Comparison of ENCODE assay signal across 1 cellular context in the genomic region with DNA sequence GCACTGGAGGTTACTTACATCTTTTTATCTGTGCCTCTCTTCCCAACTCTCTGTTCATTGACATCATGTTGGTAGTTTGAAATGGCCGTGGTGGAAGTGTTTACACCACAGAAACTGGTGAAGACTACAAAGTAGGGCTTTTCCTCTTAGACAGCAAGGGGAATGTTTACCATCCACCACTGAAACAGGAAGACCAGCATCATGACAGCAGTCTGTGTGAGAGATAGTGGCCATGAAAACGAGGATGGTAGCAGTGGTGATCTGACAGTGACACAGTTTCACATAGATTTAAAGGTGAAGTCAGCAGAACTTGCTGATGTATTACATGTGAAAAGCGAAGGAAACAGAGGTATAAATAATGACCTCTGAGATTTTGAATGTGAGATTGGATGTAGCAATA.
TF ChIP-seq lines count a peak whose summit lies in the region.

No MANE protein-coding gene starts in this region.

TF ChIP-seq in K562, 482 proteins besides CTCF, POLR2A, EP300 and RAD21 (continued from another document and continues in another):
- no peak for TF ChIP-seq ZBTB5 (IDR thresholded peaks at IDR 0.05)
- TF ChIP-seq PURB (CRISPR knock-in tag; IDR thresholded peaks at IDR 0.05; ENCODE audit: low read depth) = no peak
- TF ChIP-seq, protein P1, sequence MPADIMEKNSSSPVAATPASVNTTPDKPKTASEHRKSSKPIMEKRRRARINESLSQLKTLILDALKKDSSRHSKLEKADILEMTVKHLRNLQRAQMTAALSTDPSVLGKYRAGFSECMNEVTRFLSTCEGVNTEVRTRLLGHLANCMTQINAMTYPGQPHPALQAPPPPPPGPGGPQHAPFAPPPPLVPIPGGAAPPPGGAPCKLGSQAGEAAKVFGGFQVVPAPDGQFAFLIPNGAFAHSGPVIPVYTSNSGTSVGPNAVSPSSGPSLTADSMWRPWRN (IDR thresholded peaks at IDR 0.05; ENCODE audit: low read depth) = no peak
- TF ChIP-seq CREB5 (CRISPR knock-in tag; IDR thresholded peaks at IDR 0.05) = no peak
- TF ChIP-seq, protein P2, sequence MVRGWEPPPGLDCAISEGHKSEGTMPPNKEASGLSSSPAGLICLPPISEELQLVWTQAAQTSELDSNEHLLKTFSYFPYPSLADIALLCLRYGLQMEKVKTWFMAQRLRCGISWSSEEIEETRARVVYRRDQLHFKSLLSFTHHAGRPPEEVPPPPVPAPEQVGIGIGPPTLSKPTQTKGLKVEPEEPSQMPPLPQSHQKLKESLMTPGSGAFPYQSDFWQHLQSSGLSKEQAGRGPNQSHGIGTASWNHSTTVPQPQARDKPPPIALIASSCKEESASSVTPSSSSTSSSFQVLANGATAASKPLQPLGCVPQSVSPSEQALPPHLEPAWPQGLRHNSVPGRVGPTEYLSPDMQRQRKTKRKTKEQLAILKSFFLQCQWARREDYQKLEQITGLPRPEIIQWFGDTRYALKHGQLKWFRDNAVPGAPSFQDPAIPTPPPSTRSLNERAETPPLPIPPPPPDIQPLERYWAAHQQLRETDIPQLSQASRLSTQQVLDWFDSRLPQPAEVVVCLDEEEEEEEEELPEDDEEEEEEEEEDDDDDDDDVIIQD (CRISPR knock-in tag; IDR thresholded peaks at IDR 0.05) = no peak
- peak; percentile 12; the same call in 1 of the 2 replicates for TF ChIP-seq RFX1 (IDR thresholded peaks at IDR 0.05)
- TF ChIP-seq SRSF3 (IDR thresholded peaks at IDR 0.05; ENCODE audit: insufficient read depth, low read length) = no peak
- 0 out of 2 replicates have a peak, but pooled peaks have one; percentile 28 for TF ChIP-seq MTA3 (IDR thresholded peaks at IDR 0.05; ENCODE audit: borderline replicate concordance)
- TF ChIP-seq ESRRB (CRISPR knock-in tag; IDR thresholded peaks at IDR 0.05; ENCODE audit: borderline replicate concordance) = no peak
- TF ChIP-seq, protein P3, sequence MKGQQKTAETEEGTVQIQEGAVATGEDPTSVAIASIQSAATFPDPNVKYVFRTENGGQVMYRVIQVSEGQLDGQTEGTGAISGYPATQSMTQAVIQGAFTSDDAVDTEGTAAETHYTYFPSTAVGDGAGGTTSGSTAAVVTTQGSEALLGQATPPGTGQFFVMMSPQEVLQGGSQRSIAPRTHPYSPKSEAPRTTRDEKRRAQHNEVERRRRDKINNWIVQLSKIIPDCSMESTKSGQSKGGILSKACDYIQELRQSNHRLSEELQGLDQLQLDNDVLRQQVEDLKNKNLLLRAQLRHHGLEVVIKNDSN (CRISPR knock-in tag; IDR thresholded peaks at IDR 0.05) = no peak
- TF ChIP-seq, protein P4, sequence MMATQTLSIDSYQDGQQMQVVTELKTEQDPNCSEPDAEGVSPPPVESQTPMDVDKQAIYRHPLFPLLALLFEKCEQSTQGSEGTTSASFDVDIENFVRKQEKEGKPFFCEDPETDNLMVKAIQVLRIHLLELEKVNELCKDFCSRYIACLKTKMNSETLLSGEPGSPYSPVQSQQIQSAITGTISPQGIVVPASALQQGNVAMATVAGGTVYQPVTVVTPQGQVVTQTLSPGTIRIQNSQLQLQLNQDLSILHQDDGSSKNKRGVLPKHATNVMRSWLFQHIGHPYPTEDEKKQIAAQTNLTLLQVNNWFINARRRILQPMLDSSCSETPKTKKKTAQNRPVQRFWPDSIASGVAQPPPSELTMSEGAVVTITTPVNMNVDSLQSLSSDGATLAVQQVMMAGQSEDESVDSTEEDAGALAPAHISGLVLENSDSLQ (IDR thresholded peaks at IDR 0.05) = peak; percentile 23; the same call in 1 of the 2 replicates
- TF ChIP-seq ZNF830 (CRISPR knock-in tag; IDR thresholded peaks at IDR 0.05) = no peak
- TF ChIP-seq NCOA1 (IDR thresholded peaks at IDR 0.05; ENCODE audit: low read depth) = no peak
- no peak for TF ChIP-seq CEBPB (tag; IDR thresholded peaks at IDR 0.05)
- no peak for TF ChIP-seq ZNF232 (CRISPR knock-in tag; IDR thresholded peaks at IDR 0.05)
- no peak for TF ChIP-seq TCF3 (CRISPR knock-in tag; IDR thresholded peaks at IDR 0.05)
- no peak for TF ChIP-seq ZNF764 (CRISPR knock-in tag; IDR thresholded peaks at IDR 0.05; ENCODE audit: low read depth)
- no peak for TF ChIP-seq KHSRP (IDR thresholded peaks at IDR 0.05)
- TF ChIP-seq PHF20 (IDR thresholded peaks at IDR 0.05; ENCODE audit: partially characterized antibody) = no peak
- peak; percentile 26 for TF ChIP-seq MEIS2 (IDR thresholded peaks at IDR 0.05; ENCODE audit: partially characterized antibody)
- TF ChIP-seq ZNF24 (IDR thresholded peaks at IDR 0.05) = no peak
- no peak for TF ChIP-seq HMG20B (CRISPR knock-in tag; IDR thresholded peaks at IDR 0.05)
- TF ChIP-seq ZNF280A (IDR thresholded peaks at IDR 0.05; ENCODE audit: low read depth, partially characterized antibody) = no peak
- no peak for TF ChIP-seq CEBPZ (IDR thresholded peaks at IDR 0.05; ENCODE audit: borderline replicate concordance, low read depth, low read length)
- no peak for TF ChIP-seq DACH1 (IDR thresholded peaks at IDR 0.05; ENCODE audit: partially characterized antibody)
- TF ChIP-seq NCOR1 (IDR thresholded peaks at IDR 0.05) = peak; percentile 33; the same call in 1 of the 2 replicates
- no peak for TF ChIP-seq BMI1 (IDR thresholded peaks at IDR 0.05; ENCODE audit: low read length)
- TF ChIP-seq ZNF316 (IDR thresholded peaks at IDR 0.05) = peak; percentile 61; the same call in 1 of the 2 replicates
- TF ChIP-seq, protein P5, sequence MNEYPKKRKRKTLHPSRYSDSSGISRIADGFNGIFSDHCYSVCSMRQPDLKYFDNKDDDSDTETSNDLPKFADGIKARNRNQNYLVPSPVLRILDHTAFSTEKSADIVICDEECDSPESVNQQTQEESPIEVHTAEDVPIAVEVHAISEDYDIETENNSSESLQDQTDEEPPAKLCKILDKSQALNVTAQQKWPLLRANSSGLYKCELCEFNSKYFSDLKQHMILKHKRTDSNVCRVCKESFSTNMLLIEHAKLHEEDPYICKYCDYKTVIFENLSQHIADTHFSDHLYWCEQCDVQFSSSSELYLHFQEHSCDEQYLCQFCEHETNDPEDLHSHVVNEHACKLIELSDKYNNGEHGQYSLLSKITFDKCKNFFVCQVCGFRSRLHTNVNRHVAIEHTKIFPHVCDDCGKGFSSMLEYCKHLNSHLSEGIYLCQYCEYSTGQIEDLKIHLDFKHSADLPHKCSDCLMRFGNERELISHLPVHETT (CRISPR knock-in tag; conservative IDR thresholded peaks at IDR 0.05 in 1 of 2, IDR thresholded peaks at IDR 0.05 in 1 of 2) = no peak
- no peak for TF ChIP-seq ZNF146 (CRISPR knock-in tag; IDR thresholded peaks at IDR 0.05; ENCODE audit: unreplicated experiment)
- no peak for TF ChIP-seq CREB1 (IDR thresholded peaks at IDR 0.05)
- TF ChIP-seq CREB1 (CRISPR knock-in tag; IDR thresholded peaks at IDR 0.05) = no peak
- no peak for TF ChIP-seq NBN (IDR thresholded peaks at IDR 0.05; ENCODE audit: low read depth)
- TF ChIP-seq CTBP1 (IDR thresholded peaks at IDR 0.05; ENCODE audit: borderline replicate concordance) = 0 out of 2 replicates have a peak, but pooled peaks have one; percentile 53
- TF ChIP-seq, protein P6, sequence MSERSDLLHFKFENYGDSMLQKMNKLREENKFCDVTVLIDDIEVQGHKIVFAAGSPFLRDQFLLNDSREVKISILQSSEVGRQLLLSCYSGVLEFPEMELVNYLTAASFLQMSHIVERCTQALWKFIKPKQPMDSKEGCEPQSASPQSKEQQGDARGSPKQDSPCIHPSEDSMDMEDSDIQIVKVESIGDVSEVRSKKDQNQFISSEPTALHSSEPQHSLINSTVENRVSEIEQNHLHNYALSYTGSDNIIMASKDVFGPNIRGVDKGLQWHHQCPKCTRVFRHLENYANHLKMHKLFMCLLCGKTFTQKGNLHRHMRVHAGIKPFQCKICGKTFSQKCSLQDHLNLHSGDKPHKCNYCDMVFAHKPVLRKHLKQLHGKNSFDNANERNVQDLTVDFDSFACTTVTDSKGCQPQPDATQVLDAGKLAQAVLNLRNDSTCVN (CRISPR knock-in tag; IDR thresholded peaks at IDR 0.05) = no peak
- TF ChIP-seq CREM (IDR thresholded peaks at IDR 0.05; ENCODE audit: low read depth) = no peak
- TF ChIP-seq MYNN (IDR thresholded peaks at IDR 0.05) = no peak
- no peak for TF ChIP-seq MYNN (CRISPR knock-in tag; IDR thresholded peaks at IDR 0.05)
- no peak for TF ChIP-seq CC2D1A (IDR thresholded peaks at IDR 0.05)
- 0 out of 4 replicates have a peak, but pooled peaks of 1 of the 2 experiments have one; percentile 24 for TF ChIP-seq MNT (conservative IDR thresholded peaks at IDR 0.05)
- no peak for TF ChIP-seq MCM2 (IDR thresholded peaks at IDR 0.05; ENCODE audit: low read depth)
- no peak for TF ChIP-seq ZNF431 (CRISPR knock-in tag; IDR thresholded peaks at IDR 0.05)
